ENCODE assay signal across 10 cellular contexts in genomic region chr2:68031043-68031442, GRCh38. TPM values are rescaled to one million over a fixed set of nuclear protein-coding genes. Genes with fewer than 3 reads are reported as not detected.
A peak's percentile ranks its signal among the peaks of the same experiment; 100 is the strongest.
DNase-seq lines count a peak whose midpoint lies in the region; ATAC-seq, FAIRE-seq and TF ChIP-seq lines count a peak whose summit lies in the region.
"Had no signal": no experiment of that assay in that cellular context is flagged by ENCODE, and none has a peak within 500 bp of the region (broad histone marks: within the 10 kb centered on the region; RNA-seq: fewer than 3 reads in every experiment).

No MANE protein-coding gene starts in this region.

- H2AFZ ChIP-seq in IMR-90 (replicated peaks; ENCODE audit: low read length, poor library complexity) (no peak overlapping the region), astrocyte (ENCODE audit: low read depth, low read length) (no peak overlapping the region), keratinocyte (ENCODE audit: control insufficient read depth, low read length) (peak overlapping the region; percentile 14)

- no peak for DNase-seq in A673 (ENCODE audit: low spot score)
- peak; percentile 2 for DNase-seq in IMR-90
- DNase-seq in astrocyte (ENCODE audit: low read depth): no peak
- no peak for DNase-seq in keratinocyte (ENCODE audit: low read depth, low spot score)
- no peak for DNase-seq in urothelium cell line (ENCODE audit: low spot score)
- no peak for DNase-seq in A172 (ENCODE audit: low spot score)

- H3K27me3 ChIP-seq in A673 (replicated peaks; ENCODE audit: insufficient read depth, low read depth, low read length, poor library complexity) (no peaks in the 10 kb centered on the region), IMR-90 (ENCODE audit: control insufficient read depth, insufficient read depth, low read length) (no peaks in the 10 kb centered on the region), astrocyte (ENCODE audit: insufficient read depth, low read length) (no peaks in the 10 kb centered on the region), keratinocyte (ENCODE audit: control insufficient read depth, extremely low read depth, insufficient read depth, low read length) (no peaks in the 10 kb centered on the region)
- H3K27me3 ChIP-seq: SJCRH30 had no signal

- no peak overlapping the region for H2BK15ac ChIP-seq in IMR-90 (ENCODE audit: low read depth, low read length)

- H3K4me3 Mint-ChIP-seq in astrocyte (ENCODE audit: unreplicated experiment): no peak overlapping the region

- intact Hi-C loops in A673 (cut with micrococcal nuclease; ENCODE audit: unreplicated experiment): loop anchor here (2.0 to 10.0 kb wide), 4 partner anchors 182 to 1454 kb away; no protein-coding TSS in a partner anchor
- intact Hi-C loops in IMR-90 (cut with micrococcal nuclease): loop anchor here (1.0 to 10.0 kb wide), 7 partner anchors 185 to 1604 kb away; no protein-coding TSS in a partner anchor

- in situ Hi-C loops in IMR-90 (cut with MboI; ENCODE audit: low sequenced_read_pairs): loop anchor here (25.0 kb wide), 2 partner anchors 1444 to 1594 kb away; partner anchors contain the start of gene MEIS1

- H3K9me3 ChIP-seq in A673 (ENCODE audit: low read depth, low read length, poor library complexity, severe bottlenecking): no peaks in the 10 kb centered on the region
- H3K9me3 ChIP-seq in IMR-90 (ENCODE audit: control insufficient read depth, insufficient read depth, low read length): no peaks in the 10 kb centered on the region
- H3K9me3 ChIP-seq in astrocyte (ENCODE audit: insufficient read depth, low read depth, low read length): no peaks in the 10 kb centered on the region
- no peaks in the 10 kb centered on the region for H3K9me3 ChIP-seq in keratinocyte (ENCODE audit: control insufficient read depth, low read depth, low read length)
- H3K9me3 ChIP-seq: SJCRH30 had no signal

- no peak for FAIRE-seq in astrocyte (lab: Jason Lieb, UNC)
- FAIRE-seq in keratinocyte (lab: Jason Lieb, UNC): no peak
- no peak for FAIRE-seq in urothelium cell line (lab: Jason Lieb, UNC)

- no peak overlapping the region for H4K8ac ChIP-seq in IMR-90 (ENCODE audit: low read depth in 2 of 2, low read length in 2 of 2)

- H4K5ac ChIP-seq in IMR-90 (ENCODE audit: low read depth, low read length): no peak overlapping the region

- H3K9me3 Mint-ChIP-seq in astrocyte (ENCODE audit: unreplicated experiment): no peaks in the 10 kb centered on the region

- H3K79me1 ChIP-seq in IMR-90 (ENCODE audit: low read depth in 1 of 2, low read length in 2 of 2): no peaks in the 10 kb centered on the region

- no TSS peak for BruUV-seq in A673 (replicated peaks; lab: Mats Ljungman, UMichigan)
- BruUV-seq in IMR-90 (replicated peaks; lab: Mats Ljungman, UMichigan): no TSS peak

- H2AK9ac ChIP-seq in IMR-90 (replicated peaks; ENCODE audit: low read depth, low read length, poor library complexity): no peak overlapping the region

- H3K79me2 ChIP-seq in astrocyte (ENCODE audit: insufficient read depth, low read length) (no peaks in the 10 kb centered on the region), keratinocyte (ENCODE audit: control insufficient read depth, insufficient read depth, low read length) (no peaks in the 10 kb centered on the region)

- dilution Hi-C loops in IMR-90 (cut with HindIII; ENCODE audit: low sequenced_read_pairs, unreplicated experiment) (no loop called here), keratinocyte (cut with MboI; ENCODE audit: extremely low pct_ligation_motif_present, low sequenced_read_pairs) (no loop called here)

- TF ChIP-seq CTCF in A673 (conservative IDR thresholded peaks at IDR 0.05; ENCODE audit: low read depth, low read length) (no peak), IMR-90 (conservative IDR thresholded peaks at IDR 0.05; ENCODE audit: low read depth, low read length) (no peak), astrocyte (IDR thresholded peaks at IDR 0.05; ENCODE audit: insufficient read depth, low read depth, low read length) (no peak), keratinocyte (optimal IDR thresholded peaks at IDR 0.05 in 1 of 3, IDR thresholded peaks at IDR 0.05 in 1 of 3, conservative IDR thresholded peaks at IDR 0.05 in 1 of 3; ENCODE audit: extremely low read depth in 1 of 3, insufficient read depth in 2 of 3, low read length in 3 of 3) (no peak)

- no peak for TF ChIP-seq RAD21 in IMR-90 (IDR thresholded peaks at IDR 0.05; ENCODE audit: low read length)

- ATAC-seq in IMR-90 (ENCODE audit: low read depth): no peak
- ATAC-seq in HG02798 (IDR thresholded peaks at IDR 0.05; ENCODE audit: poor library complexity, unreplicated experiment): no peak
- ATAC-seq in GM18498 (IDR thresholded peaks at IDR 0.05; ENCODE audit: unreplicated experiment): no peak

- no peak overlapping the region for H3K27ac Mint-ChIP-seq in astrocyte (ENCODE audit: unreplicated experiment)

- H3K4me3 ChIP-seq in A673 (ENCODE audit: low read depth, low read length, poor library complexity, severe bottlenecking) (no peak overlapping the region), IMR-90 (ENCODE audit: insufficient read depth, low read depth, low read length) (no peak overlapping the region), astrocyte (ENCODE audit: insufficient read depth, low read depth, low read length) (no peak overlapping the region), keratinocyte (ENCODE audit: control insufficient read depth in 2 of 3, extremely low read depth in 1 of 3, insufficient read depth in 2 of 3, low read depth in 1 of 3, low read length in 3 of 3) (no peak overlapping the region)
- H3K4me3 ChIP-seq: SJCRH30 had no signal

- H4K91ac ChIP-seq in IMR-90 (ENCODE audit: insufficient read depth, low read depth, low read length): no peak overlapping the region

- H3K9ac ChIP-seq in IMR-90 (ENCODE audit: low read depth, low read length) (no peak overlapping the region), astrocyte (ENCODE audit: low read length) (no peak overlapping the region), keratinocyte (ENCODE audit: control insufficient read depth, extremely low read depth, insufficient read depth, low read length) (no peak overlapping the region)

- H3K14ac ChIP-seq in IMR-90 (replicated peaks; ENCODE audit: low read depth, low read length): no peak overlapping the region

- H3K56ac ChIP-seq in IMR-90 (ENCODE audit: extremely low read depth, insufficient read depth, low read length): no peak overlapping the region

- H3K27me3 Mint-ChIP-seq in astrocyte (ENCODE audit: low read depth, unreplicated experiment): no peaks in the 10 kb centered on the region

- peak overlapping the region; percentile 20 for H3K27ac ChIP-seq in A673 (ENCODE audit: low read depth, low read length, poor library complexity, severe bottlenecking)
- H3K27ac ChIP-seq in IMR-90 (ENCODE audit: insufficient read depth, low read length): no peak overlapping the region
- no peak overlapping the region for H3K27ac ChIP-seq in astrocyte (ENCODE audit: low read depth, low read length)
- no peak overlapping the region for H3K27ac ChIP-seq in keratinocyte (ENCODE audit: control insufficient read depth, insufficient read depth, low read length)
- H3K27ac ChIP-seq: RWPE1, SJCRH30 had no signal

- H3K4me1 Mint-ChIP-seq in astrocyte (ENCODE audit: low read depth, unreplicated experiment): no peaks in the 10 kb centered on the region

- H2BK5ac ChIP-seq in IMR-90 (ENCODE audit: low read depth, low read length, poor library complexity, severe bottlenecking): no peak overlapping the region

- H3K18ac ChIP-seq in IMR-90 (ENCODE audit: low read depth, low read length): 0 out of 2 replicates have a peak overlapping the region, but pooled peaks have one; percentile 29

- CTCF ChIA-PET in A673 (lab: Charles Lee) (interaction anchor here (0.6 to 1.3 kb wide), 6 partner anchors 32 to 380 kb away, joined by 3 to 6 read pairs (median 5); partner anchors contain the start of gene C1D), IMR-90 (lab: Yijun Ruan, JAX) (interaction anchor here (0.6 to 1.9 kb wide), 8 partner anchors 10 to 760 kb away, joined by 3 to 12 read pairs (median 4); no protein-coding TSS in a partner anchor)

- TF ChIP-seq POLR2A in IMR-90 (IDR thresholded peaks at IDR 0.05; ENCODE audit: low read depth, low read length): no peak

- H3K36me3 ChIP-seq in A673 (ENCODE audit: insufficient read depth, low read length, poor library complexity, severe bottlenecking) (no peaks in the 10 kb centered on the region), IMR-90 (ENCODE audit: control insufficient read depth, insufficient read depth, low read length) (no peaks in the 10 kb centered on the region), astrocyte (ENCODE audit: insufficient read depth, low read length) (no peaks in the 10 kb centered on the region), keratinocyte (ENCODE audit: control insufficient read depth in 2 of 2, extremely low read depth in 1 of 2, insufficient read depth in 2 of 2, low read length in 2 of 2) (no peaks in the 10 kb centered on the region)
- H3K36me3 ChIP-seq: SJCRH30 had no signal

- H2AK5ac ChIP-seq in IMR-90 (ENCODE audit: low read depth, low read length): no peak overlapping the region

- no peak overlapping the region for H3K4ac ChIP-seq in IMR-90 (ENCODE audit: low read depth, low read length)

- H3K9me1 ChIP-seq in IMR-90 (ENCODE audit: insufficient read depth, low read length) (no peaks in the 10 kb centered on the region), keratinocyte (ENCODE audit: control insufficient read depth, extremely low read depth, insufficient read depth, low read length) (no peaks in the 10 kb centered on the region)

- H3K36me3 Mint-ChIP-seq in astrocyte (ENCODE audit: low read depth, unreplicated experiment): no peaks in the 10 kb centered on the region

- POLR2A ChIA-PET in A673 (lab: Charles Lee; ENCODE audit: low non-redundant PET): interaction anchor here (0.7 kb wide), 1 partner anchor 805 kb away, joined by 3 read pairs; no protein-coding TSS in a partner anchor
- POLR2A ChIA-PET in IMR-90 (lab: Charles Lee; ENCODE audit: unreplicated experiment): interaction anchor here (0.5 kb wide), 1 partner anchor 431 kb away, joined by 4 read pairs; no protein-coding TSS in a partner anchor

- H2BK120ac ChIP-seq in IMR-90 (ENCODE audit: low read depth, low read length): peak overlapping the region; percentile 57; the same call in 1 of the 2 replicates

- peaks cover 11% of the 10 kb centered on the region for H3K4me1 ChIP-seq in A673 (ENCODE audit: insufficient read depth, low read length, poor library complexity, severe bottlenecking)
- no peaks in the 10 kb centered on the region; the same call in 1 of the 2 replicates for H3K4me1 ChIP-seq in IMR-90 (ENCODE audit: control insufficient read depth, insufficient read depth, low read length)
- no peaks in the 10 kb centered on the region for H3K4me1 ChIP-seq in astrocyte (ENCODE audit: insufficient read depth, low read length)
- peaks cover 7% of the 10 kb centered on the region for H3K4me1 ChIP-seq in keratinocyte (ENCODE audit: control insufficient read depth, extremely low read depth, insufficient read depth, low read length)
- H3K4me1 ChIP-seq: SJCRH30 had no signal

- H2BK20ac ChIP-seq in IMR-90 (ENCODE audit: low read depth, low read length): no peak overlapping the region

- no peaks in the 10 kb centered on the region for H4K20me1 ChIP-seq in IMR-90 (ENCODE audit: insufficient read depth, low read length)
- no peaks in the 10 kb centered on the region for H4K20me1 ChIP-seq in astrocyte (ENCODE audit: insufficient read depth, low read length)
- no peaks in the 10 kb centered on the region for H4K20me1 ChIP-seq in keratinocyte (ENCODE audit: control insufficient read depth, extremely low read depth, insufficient read depth, low read length)

- 0 out of 2 replicates have a peak overlapping the region, but pooled peaks have one; percentile 13 for H3K4me2 ChIP-seq in IMR-90 (ENCODE audit: low read depth, low read length)
- peak overlapping the region; percentile 43 for H3K4me2 ChIP-seq in astrocyte (ENCODE audit: low read length)
- H3K4me2 ChIP-seq in keratinocyte (ENCODE audit: control insufficient read depth, extremely low read depth, insufficient read depth, low read depth, low read length): no peak overlapping the region

- no peak overlapping the region for H3K23ac ChIP-seq in IMR-90 (ENCODE audit: low read depth, low read length)

RNA-seq across cellular contexts. Expression of gene C1D, which starts 31.8 kb away (rescaled TPM):
- 18.4 and 21.3 TPM in 2 replicates for total RNA-seq in A673 (2021)
- total RNA-seq in IMR-90 (2012; rRNA removed): 2.7 and 13.6 TPM in 2 replicates
- 14.3 and 16.7 TPM in 2 replicates for polyA plus RNA-seq in IMR-90 (2012; rRNA removed)
- polyA plus RNA-seq in IMR-90 (2012; cell fraction: cytosol; rRNA removed): 1.7 and 3.4 TPM in 2 replicates
- polyA plus RNA-seq in IMR-90 (2012; cell fraction: nucleus; rRNA removed; ENCODE audit: low replicate concordance): 0.37 and 7.2 TPM in 2 replicates
- total RNA-seq in astrocyte: 19.0 and 21.8 TPM in 2 replicates
- 22.6 to 45.3 TPM (median 36.4 TPM) in 3 replicates for polyA plus RNA-seq in keratinocyte
- 35.1 TPM for polyA plus RNA-seq in keratinocyte (2011; ENCODE audit: low read depth)
- 22.5 and 34.7 TPM in 2 replicates for polyA plus RNA-seq in keratinocyte (2011; cell fraction: cytosol; rRNA removed)
- 11.9 and 34.1 TPM in 2 replicates for polyA plus RNA-seq in keratinocyte (2011; cell fraction: nucleus; rRNA removed)
- polyA plus RNA-seq in keratinocyte (2012; ENCODE audit: low replicate concordance): 18.7 and 32.1 TPM in 2 replicates
- 0.52 to 4.4 TPM (median 1.8 TPM) in 3 replicates for polyA minus RNA-seq in keratinocyte
- polyA minus RNA-seq in keratinocyte (2011; cell fraction: cytosol; rRNA and poly(A)+ RNA removed): 2.7 TPM
- polyA minus RNA-seq in keratinocyte (2011; cell fraction: nucleus; rRNA and poly(A)+ RNA removed): 1.7 and 2.7 TPM in 2 replicates
- total RNA-seq in A172 (2014; rRNA removed; shearing (Covaris generic)): 74.8 and 127 TPM in 2 replicates
